8 cellular contexts compared by ENCODE assay signal in the genomic region with DNA sequence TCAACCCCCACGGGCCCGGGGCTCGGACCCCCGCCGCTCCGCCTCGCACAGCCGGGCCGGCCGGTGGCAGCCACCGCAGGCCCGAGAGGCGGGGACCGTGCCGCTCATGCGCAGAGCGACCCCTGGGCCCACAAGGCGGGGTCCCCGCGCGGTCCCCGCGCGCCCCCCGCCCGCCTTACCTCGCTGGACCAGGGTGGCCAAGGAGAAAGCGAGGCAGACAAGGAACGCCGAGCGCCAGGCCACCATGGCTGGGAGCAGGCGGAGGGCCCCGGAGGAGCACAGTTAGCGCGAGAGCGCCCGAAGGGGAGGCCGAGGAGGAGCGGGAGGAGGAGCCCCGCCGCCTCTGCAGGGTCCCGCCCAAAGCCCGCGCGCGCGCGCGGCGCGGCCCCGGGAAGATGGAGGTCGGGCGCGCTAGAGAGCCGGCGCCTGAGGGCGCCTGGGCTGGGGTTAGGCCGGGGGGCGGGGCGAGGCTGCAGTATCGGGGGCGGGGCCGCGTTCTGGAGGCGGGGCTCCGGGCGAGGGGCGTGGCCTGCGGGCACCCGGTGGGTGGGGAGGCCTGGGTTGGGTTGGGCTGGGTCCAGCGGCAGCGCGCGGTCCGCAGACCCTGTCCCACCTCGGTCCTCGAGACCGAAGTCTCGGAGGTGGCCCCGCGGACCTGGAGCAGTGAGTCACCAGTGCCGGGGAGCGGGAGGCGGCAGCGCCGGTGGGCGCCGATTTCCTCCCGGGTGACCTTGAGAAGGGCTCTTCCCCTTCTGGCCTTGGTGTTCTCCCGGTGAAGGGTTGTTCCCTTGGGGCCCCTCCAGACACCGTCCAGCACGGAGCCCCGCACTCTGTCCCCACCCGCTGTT. TPM values are rescaled to one million over a fixed set of nuclear protein-coding genes. Genes with fewer than 3 reads are reported as not detected.
DNase-seq lines count a peak whose midpoint lies in the region; ATAC-seq lines count a peak whose summit lies in the region.

TSS of gene CD99L2 (minus strand) at position 326 of the 848 bp plus-strand sequence. CDS start at position 246, 80 bp downstream.

- H3K9me3 ChIP-seq in BLaER1 = no peaks in the 10 kb centered on the region

- DNase-seq in NCI-H526 treated with DMSO at 0.1 percent for 48 hours (lab: John Stamatoyannopoulos, UW) (peak; percentile 46), cortex of kidney (lab: John Stamatoyannopoulos, UW) (peak; percentile 10), left lobe of liver (ENCODE audit: low spot score) (peak; percentile 90)
- peak; percentile 86 for DNase-seq in activated CD4-positive, alpha-beta T cell treated with anti-CD3 and anti-CD28 coated beads, Interleukin-2, amount 50 U/mL, for 1 hour
- DNase-seq in stimulated activated CD4-positive, alpha-beta T cell treated with anti-CD3 and anti-CD28 coated beads, Interleukin-1b, Interleukin-23, amount 100 ng/mL, for 48 hours = peak; percentile 85

- no peaks in the 10 kb centered on the region for H3K27me3 ChIP-seq in BLaER1

- peak within 1 kb of the TSS; percentile 82 for H3K4me2 ChIP-seq in BLaER1

- ATAC-seq in GM19324 (IDR thresholded peaks at IDR 0.05; ENCODE audit: low FRiP score, unreplicated experiment) (peak; percentile 94), HG03457 (IDR thresholded peaks at IDR 0.05; ENCODE audit: unreplicated experiment) (peak; percentile 85), left lobe of liver (peak; percentile 95)

- 0 out of 2 replicates have a peak, but pooled peaks cover 6% of the 10 kb centered on the region for H3K4me1 ChIP-seq in BLaER1

- H3K27ac ChIP-seq in BLaER1 = peak within 1 kb of the TSS; percentile 87

- peaks cover 12% of the 10 kb centered on the region; the same call in 1 of the 2 replicates for H4K20me1 ChIP-seq in BLaER1

- H3K36me3 ChIP-seq in BLaER1 = no peaks in the 10 kb centered on the region

- peak within 1 kb of the TSS; percentile 76 for H3K4me3 ChIP-seq in BLaER1

- H3K9ac ChIP-seq in BLaER1 = peak within 1 kb of the TSS; percentile 90

RNA-seq across cellular contexts. Expression of gene CD99L2, which starts in this region (rescaled TPM):
- 36.7 TPM for total RNA-seq in left lobe of liver

Comparison
In these comparisons a context has a peak if more than half of its experiments do, and no peak if none do; other contexts are left out.
1. Peak in every context shown above with its lines: DNase-seq, ATAC-seq, H3K4me3 ChIP-seq and H3K27ac ChIP-seq.
2. DNase-seq: peak in every context shown above with its lines; median percentile 90 in left lobe of liver; 86 in activated CD4-positive, alpha-beta T cell treated with anti-CD3 and anti-CD28 coated beads, Interleukin-2, amount 50 U/mL, for 1 hour; 85 in stimulated activated CD4-positive, alpha-beta T cell treated with anti-CD3 and anti-CD28 coated beads, Interleukin-1b, Interleukin-23, amount 100 ng/mL, for 48 hours; 46 in NCI-H526 treated with DMSO at 0.1 percent for 48 hours; 10 in cortex of kidney.